In genomic region chr1:203795382-203796222, GRCh38 we compare ENCODE assay signal across 1 cellular context.
TF ChIP-seq lines count a peak whose summit lies in the region.

Gene ZBED6 (plus strand): TSS chr1:203795623. CDS start chr1:203797523, 1,900 bp downstream.
Gene ZC3H11A (plus strand): TSS chr1:203795623. CDS start chr1:203817071, 21,448 bp downstream.

TF ChIP-seq in HepG2, 621 proteins besides CTCF, POLR2A, EP300 and RAD21 (continued from another document and continues in another):
- TF ChIP-seq ZNF232 (CRISPR knock-in tag; IDR thresholded peaks at IDR 0.05; ENCODE audit: borderline replicate concordance) (peak; percentile 75; the same call in 1 of the 2 replicates), ZNF580 (CRISPR knock-in tag; IDR thresholded peaks at IDR 0.05; ENCODE audit: borderline replicate concordance, low read depth) (peak; percentile 86; the same call in 1 of the 2 replicates), RBM22 (optimal IDR thresholded peaks at IDR 0.05; ENCODE audit: low read length) (no peak), ZNF431 (CRISPR knock-in tag; IDR thresholded peaks at IDR 0.05; ENCODE audit: borderline replicate concordance, low read depth) (no peak), SKIL (CRISPR knock-in tag; IDR thresholded peaks at IDR 0.05; ENCODE audit: borderline replicate concordance) (peak; percentile 24; the same call in 1 of the 2 replicates), MYC (CRISPR knock-in tag; IDR thresholded peaks at IDR 0.05; ENCODE audit: borderline replicate concordance) (peak; percentile 63; the same call in 1 of the 2 replicates), ZNF782 (CRISPR knock-in tag; IDR thresholded peaks at IDR 0.05; ENCODE audit: borderline replicate concordance) (no peak), MNT (IDR thresholded peaks at IDR 0.05) (no peak), LRRFIP1 (CRISPR knock-in tag; conservative IDR thresholded peaks at IDR 0.05) (no peak), UBTF (CRISPR knock-in tag; IDR thresholded peaks at IDR 0.05) (peak; percentile 31), CENPT (CRISPR knock-in tag; IDR thresholded peaks at IDR 0.05; ENCODE audit: low read depth) (no peak), MLXIP (CRISPR knock-in tag; IDR thresholded peaks at IDR 0.05; ENCODE audit: borderline replicate concordance) (no peak), PRDM15 (CRISPR knock-in tag; IDR thresholded peaks at IDR 0.05) (0 out of 2 replicates have a peak, but pooled peaks have one; percentile 54), ADNP (CRISPR knock-in tag; IDR thresholded peaks at IDR 0.05) (no peak), NR2C2 (CRISPR knock-in tag; IDR thresholded peaks at IDR 0.05; ENCODE audit: borderline replicate concordance) (peak; percentile 96), PREB (CRISPR knock-in tag; IDR thresholded peaks at IDR 0.05) (no peak), TFAP4 (IDR thresholded peaks at IDR 0.05; ENCODE audit: borderline replicate concordance, low read depth) (peak; percentile 26; the same call in 1 of the 2 replicates), RNF2 (conservative IDR thresholded peaks at IDR 0.05; ENCODE audit: low read depth) (0 out of 2 replicates have a peak, but pooled peaks have one; percentile 54), SALL2 (CRISPR knock-in tag; IDR thresholded peaks at IDR 0.05) (peak; percentile 81), PAXIP1 (CRISPR knock-in tag; conservative IDR thresholded peaks at IDR 0.05) (no peak), CENPX (CRISPR knock-in tag; IDR thresholded peaks at IDR 0.05) (no peak), ZNF33B (CRISPR knock-in tag; IDR thresholded peaks at IDR 0.05) (no peak; the same call in 1 of the 2 replicates), ZNF484 (CRISPR knock-in tag; IDR thresholded peaks at IDR 0.05; ENCODE audit: borderline replicate concordance, low read depth) (no peak), MYNN (CRISPR knock-in tag; IDR thresholded peaks at IDR 0.05; ENCODE audit: low read depth) (no peak), ZNF224 (CRISPR knock-in tag; IDR thresholded peaks at IDR 0.05) (no peak), HNRNPK (IDR thresholded peaks at IDR 0.05; ENCODE audit: low read depth, low read length, poor library complexity, severe bottlenecking) (peak; percentile 98), ZNF136 (CRISPR knock-in tag; IDR thresholded peaks at IDR 0.05; ENCODE audit: low read depth) (no peak), MBNL3 (CRISPR knock-in tag; conservative IDR thresholded peaks at IDR 0.05) (no peak), BATF2 (CRISPR knock-in tag; IDR thresholded peaks at IDR 0.05) (no peak), ZNF724P (CRISPR knock-in tag; IDR thresholded peaks at IDR 0.05; ENCODE audit: borderline replicate concordance) (no peak; the same call in 1 of the 2 replicates), ZNF264 (CRISPR knock-in tag; IDR thresholded peaks at IDR 0.05) (peak; percentile 45; the same call in 1 of the 2 replicates), FOXC1 (CRISPR knock-in tag; IDR thresholded peaks at IDR 0.05; ENCODE audit: borderline replicate concordance) (no peak; the same call in 1 of the 2 replicates), ZNF354B (CRISPR knock-in tag; IDR thresholded peaks at IDR 0.05) (no peak)
